In the genomic region with DNA sequence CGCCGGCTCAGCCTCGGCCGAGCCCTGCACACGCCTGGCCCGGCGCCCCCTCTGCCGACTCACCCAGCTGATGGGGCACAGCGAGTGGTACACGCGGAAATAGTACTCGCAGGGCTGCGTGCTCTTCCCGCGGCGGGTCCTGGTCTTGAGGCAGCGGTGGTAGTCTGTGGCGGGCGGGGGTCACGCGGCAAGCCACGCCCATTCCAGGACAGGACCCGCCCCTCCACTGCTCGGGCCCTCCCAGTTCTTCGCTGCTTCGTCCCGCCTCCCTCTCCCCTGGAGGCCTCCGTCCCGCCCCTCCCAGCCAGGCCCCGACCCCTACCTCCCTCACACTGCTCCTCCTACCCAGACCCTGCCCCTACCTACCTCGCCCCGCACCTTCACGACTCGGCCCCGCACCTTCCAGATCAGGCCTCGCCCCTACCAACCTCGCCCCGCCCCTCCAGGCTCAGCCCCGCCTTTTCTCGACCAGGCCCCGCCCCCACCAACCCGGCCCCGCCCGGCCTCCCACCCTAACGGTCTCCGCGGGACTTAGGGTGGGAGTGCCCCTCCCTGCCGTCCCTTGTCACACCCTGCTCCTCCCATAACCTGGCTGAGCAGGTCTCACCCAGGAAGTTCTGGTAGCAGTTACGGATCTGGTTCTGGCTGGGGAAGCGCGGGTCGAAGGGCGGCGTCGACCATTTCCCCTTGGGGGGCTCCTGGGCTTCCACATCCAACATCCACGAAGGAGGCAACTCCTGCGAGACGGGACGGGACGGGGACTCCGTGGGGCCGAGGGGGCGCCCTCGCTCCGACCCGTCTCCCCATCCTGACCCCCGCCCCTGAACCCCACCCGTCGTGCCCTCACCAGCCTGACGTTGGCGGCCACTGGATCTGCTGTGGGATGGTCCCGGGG, we compare ENCODE assay signal across 8 cellular contexts. TPM values are rescaled to one million over a fixed set of nuclear protein-coding genes. Genes with fewer than 3 reads are reported as not detected.
DNase-seq lines count a peak whose midpoint lies in the region; ATAC-seq and TF ChIP-seq lines count a peak whose summit lies in the region.

No MANE protein-coding gene starts in this region.

- peak; percentile 78 for DNase-seq in GM19238 (ENCODE audit: insufficient read length, low spot score)
- DNase-seq in NCI-H345 (lab: John Stamatoyannopoulos, UW), result peak; percentile 43
- peak; percentile 82 for DNase-seq in activated CD8-positive, alpha-beta memory T cell treated with anti-CD3 and anti-CD28 coated beads for 24 hours
- DNase-seq in endothelial cell (ENCODE audit: low spot score), result peak; percentile 72
- peak in 1 of 2 experiments; percentile 80 for DNase-seq in mesothelial cell of epicardium (ENCODE audit: low spot score in 2 of 2, unreplicated experiment in 2 of 2)
- peak in 5 of 6 experiments; percentile 51 to 75 (median 65) for DNase-seq in stimulated activated naive CD4-positive, alpha-beta T cell (lab: John Stamatoyannopoulos, UW)

- TF ChIP-seq CTCF in endothelial cell (IDR thresholded peaks at IDR 0.05; ENCODE audit: unreplicated experiment) (no peak), mesothelial cell of epicardium (IDR thresholded peaks at IDR 0.05; ENCODE audit: unreplicated experiment) (no peak)

- H3K27ac Mint-ChIP-seq in endothelial cell (ENCODE audit: unreplicated experiment) (no peak overlapping the region), mesothelial cell of epicardium (no peak overlapping the region)

- peaks cover 3% of the 10 kb centered on the region for H3K4me1 Mint-ChIP-seq in endothelial cell (ENCODE audit: unreplicated experiment)
- H3K4me1 Mint-ChIP-seq in mesothelial cell of epicardium, result peaks cover 21% of the 10 kb centered on the region

- H3K27me3 Mint-ChIP-seq in endothelial cell (ENCODE audit: unreplicated experiment) (peaks cover 35% of the 10 kb centered on the region), mesothelial cell of epicardium (ENCODE audit: low read depth) (peaks cover 68% of the 10 kb centered on the region)

- peak overlapping the region; percentile 73 for H3K4me3 Mint-ChIP-seq in endothelial cell (ENCODE audit: unreplicated experiment)
- peak overlapping the region; percentile 65 for H3K4me3 Mint-ChIP-seq in mesothelial cell of epicardium

- no peak for ATAC-seq in HG02588 (IDR thresholded peaks at IDR 0.05; ENCODE audit: unreplicated experiment)
- no peak for ATAC-seq in GM21528 (IDR thresholded peaks at IDR 0.05; ENCODE audit: low FRiP score, unreplicated experiment)

- H3K36me3 Mint-ChIP-seq in endothelial cell (ENCODE audit: low read depth, unreplicated experiment), result peaks cover 3% of the 10 kb centered on the region
- H3K36me3 Mint-ChIP-seq in mesothelial cell of epicardium, result no peaks in the 10 kb centered on the region

- H3K9me3 Mint-ChIP-seq in endothelial cell (ENCODE audit: unreplicated experiment) (no peaks in the 10 kb centered on the region), mesothelial cell of epicardium (no peaks in the 10 kb centered on the region)

RNA-seq across cellular contexts. Expression of gene COX6B2, which starts 0.5 kb away (rescaled TPM):
- not detected for total RNA-seq in endothelial cell (ENCODE audit: unreplicated experiment)
- total RNA-seq in mesothelial cell of epicardium, result 7.3 to 11.5 TPM (median 7.3 TPM) in 3 replicates

RNA-seq across cellular contexts. Expression of gene GARIN5B, which starts 9.0 kb away (rescaled TPM):
- total RNA-seq in endothelial cell (ENCODE audit: unreplicated experiment) (not detected), mesothelial cell of epicardium (0.13 to 0.34 TPM (median 0.27 TPM) in 3 replicates)

RNA-seq across cellular contexts. Expression of gene KMT5C, which starts 14.4 kb away (rescaled TPM):
- total RNA-seq in endothelial cell (ENCODE audit: unreplicated experiment) (18.4 TPM), mesothelial cell of epicardium (51.3 to 54.0 TPM (median 51.9 TPM) in 3 replicates)

RNA-seq across cellular contexts. Expression of gene IL11, which starts 16.2 kb away (rescaled TPM):
- 0.21 TPM for total RNA-seq in endothelial cell (ENCODE audit: unreplicated experiment)
- 10.0 to 12.9 TPM (median 11.6 TPM) in 3 replicates for total RNA-seq in mesothelial cell of epicardium

RNA-seq across cellular contexts. Expression of gene TMEM190, which starts 22.6 kb away (rescaled TPM):
- total RNA-seq in endothelial cell (ENCODE audit: unreplicated experiment), result not detected
- 2.2 to 2.4 TPM (median 2.4 TPM) in 3 replicates for total RNA-seq in mesothelial cell of epicardium
